In genomic region chr11:115234794-115235193, GRCh38 we compare ENCODE assay signal across 29 cellular contexts.
"Had no signal": no experiment of that assay in that cellular context is flagged by ENCODE, and none has a peak within 500 bp of the region (broad histone marks: within the 10 kb centered on the region; RNA-seq: fewer than 3 reads in every experiment).

No MANE protein-coding gene starts in this region.

- H3K27me3 ChIP-seq: neural progenitor cell, ovary, right lobe of liver, sigmoid colon, spleen, suprapubic skin, testis, tibial nerve, upper lobe of left lung, vagina had no signal

- H3K9me3 ChIP-seq: ovary, psoas muscle, right lobe of liver, sigmoid colon, spleen, suprapubic skin, testis, tibial nerve, upper lobe of left lung, vagina had no signal

- DNase-seq: naive thymus-derived CD4-positive, alpha-beta T cell; natural killer cell; occipital lobe; ovary; psoas muscle; right cardiac atrium; right lobe of liver; sigmoid colon; spleen; stimulated activated CD4-positive, alpha-beta T cell treated with anti-CD3 and anti-CD28 coated beads, Interleukin-12 subunit alpha, Interleukin-12 subunit beta, amount 100 ng/mL, for 4 hours; stimulated activated CD4-positive, alpha-beta T cell treated with anti-CD3 and anti-CD28 coated beads, Interleukin-1b, Interleukin-23, amount 100 ng/mL, for 48 hours; stimulated activated CD4-positive, alpha-beta T cell treated with anti-CD3 and anti-CD28 coated beads, Interleukin-4, amount 100 ng/mL, for 1 hour; stimulated activated CD4-positive, alpha-beta T cell treated with anti-CD3 and anti-CD28 coated beads, Interleukin-4, amount 100 ng/mL, for 4 hours; stimulated activated CD8-positive, alpha-beta memory T cell treated with anti-CD3 and anti-CD28 coated beads, Interleukin-4, amount 100 ng/mL, for 48 hours; stimulated activated naive CD4-positive, alpha-beta T cell; stimulated activated naive CD8-positive, alpha-beta T cell treated with anti-CD3 and anti-CD28 coated beads, Interleukin-15, amount 100 ng/mL, for 72 hours; stimulated activated naive CD8-positive, alpha-beta T cell treated with anti-CD3 and anti-CD28 coated beads, Interleukin-15, Interleukin-2, amounts not matched to agents 100 U/mL and 50 U/mL, for 24 hours; substantia nigra; testis; trophoblast cell; upper lobe of left lung had no signal

- H3K27ac ChIP-seq: neural progenitor cell, ovary, parathyroid adenoma, psoas muscle, right lobe of liver, sigmoid colon, skin epidermis, spleen, suprapubic skin, testis, tibial nerve, upper lobe of left lung, vagina had no signal

- H3K4me1 ChIP-seq: neural progenitor cell, parathyroid adenoma, psoas muscle, right lobe of liver, sigmoid colon, spleen, suprapubic skin, testis, tibial nerve, upper lobe of left lung, vagina had no signal

- H3K36me3 ChIP-seq: neural progenitor cell, ovary, sigmoid colon, spleen, vagina had no signal

- ATAC-seq: naive thymus-derived CD4-positive, alpha-beta T cell; natural killer cell; psoas muscle; right cardiac atrium; right lobe of liver; stimulated activated memory B cell treated with anti-CD40 and anti-IgM and Interleukin-4, amounts not matched to agents 10 μg/mL and 1 μg/mL and 100 μg/mL, for 72 hours; stimulated activated naive CD8-positive, alpha-beta T cell treated with anti-CD3 and anti-CD28 coated beads, Interleukin-15, amount 100 ng/mL, for 72 hours; stimulated activated naive CD8-positive, alpha-beta T cell treated with anti-CD3 and anti-CD28 coated beads, Interleukin-15, Interleukin-2, amounts not matched to agents 100 U/mL and 50 U/mL, for 24 hours had no signal

- H3K4me3 ChIP-seq: neural progenitor cell, ovary, psoas muscle, right lobe of liver, sigmoid colon, skin epidermis, smooth muscle cell, spleen, suprapubic skin, testis, tibial nerve, upper lobe of left lung, vagina had no signal
